7 cellular contexts compared by ENCODE assay signal in genomic region chr2:238442257-238442656, GRCh38. TPM values are rescaled to one million over a fixed set of nuclear protein-coding genes. Genes with fewer than 3 reads are reported as not detected.
A peak's percentile ranks its signal among the peaks of the same experiment; 100 is the strongest.
DNase-seq lines count a peak whose midpoint lies in the region; ATAC-seq and TF ChIP-seq lines count a peak whose summit lies in the region.
"Not testable (repeated sequence)": the region's sequence is repeated elsewhere in the genome, so short reads cannot be mapped to it uniquely, and the experiment has no call there.

No MANE protein-coding gene starts in this region.

- H3K4me3 ChIP-seq in ACC112 (ENCODE audit: low read depth, low read length); GM23248; Panc1 (ENCODE audit: low read depth in 2 of 2, low read length in 2 of 2): not testable (repeated sequence)

- TF ChIP-seq CTCF in Panc1 (IDR thresholded peaks at IDR 0.05); natural killer cell (IDR thresholded peaks at IDR 0.05): not testable (repeated sequence)

- not testable (repeated sequence) for DNase-seq in GM23248; Panc1 (ENCODE audit: low read depth, low spot score); natural killer cell; stimulated activated effector memory CD8-positive, alpha-beta T cell treated with anti-CD3 and anti-CD28 coated beads, Interleukin-12 subunit alpha, Interleukin-12 subunit beta, amount 100 ng/mL, for 72 hours (ENCODE audit: low spot score in 2 of 2)
- peak; percentile 49 for DNase-seq in left lobe of liver (ENCODE audit: low spot score)

- peak overlapping the region; percentile 100 for H3K27ac ChIP-seq in ACC112 (ENCODE audit: low read depth, low read length)
- peak overlapping the region; percentile 100 for H3K27ac ChIP-seq in GM23248
- H3K27ac ChIP-seq in Panc1 (ENCODE audit: low read length): peak overlapping the region; percentile 97

- H3K79me2 ChIP-seq in ACC112 (ENCODE audit: control insufficient read depth, insufficient read depth, low read length, unreplicated experiment) (peaks cover 90% of the 10 kb centered on the region), GM23248 (ENCODE audit: insufficient read depth) (peaks cover 94% of the 10 kb centered on the region)

- peak overlapping the region; percentile 35 for H3K27ac Mint-ChIP-seq in activated naive CD4-positive, alpha-beta T cell treated with anti-CD3 and anti-CD28 coated beads, Interleukin-2, amount 50 U/mL, for 24 hours
- H3K27ac Mint-ChIP-seq in natural killer cell: peak overlapping the region; percentile 35 to 37
- H3K27ac Mint-ChIP-seq in stimulated activated effector memory CD8-positive, alpha-beta T cell treated with anti-CD3 and anti-CD28 coated beads, Interleukin-12 subunit alpha, Interleukin-12 subunit beta, amount 100 ng/mL, for 72 hours: peak overlapping the region; percentile 30

- intact Hi-C loops in Panc1 (cut with micrococcal nuclease; ENCODE audit: unreplicated experiment); natural killer cell (cut with micrococcal nuclease): not testable (repeated sequence)

- H2AFZ ChIP-seq in ACC112 (ENCODE audit: low read length, unreplicated experiment); GM23248: not testable (repeated sequence)

- CTCF ChIA-PET in Panc1 (lab: Charles Lee): interaction anchor here (0.6 kb wide), 1 partner anchor 36 kb away, joined by 8 read pairs; no protein-coding TSS in a partner anchor

- H3F3A ChIP-seq in GM23248 (ENCODE audit: insufficient read depth): peaks cover 49% of the 10 kb centered on the region

- H3K9me3 Mint-ChIP-seq in activated naive CD4-positive, alpha-beta T cell treated with anti-CD3 and anti-CD28 coated beads, Interleukin-2, amount 50 U/mL, for 24 hours; natural killer cell; stimulated activated effector memory CD8-positive, alpha-beta T cell treated with anti-CD3 and anti-CD28 coated beads, Interleukin-12 subunit alpha, Interleukin-12 subunit beta, amount 100 ng/mL, for 72 hours: not testable (repeated sequence)

- BruUV-seq in Panc1 (replicated peaks; lab: Mats Ljungman, UMichigan): not testable (repeated sequence)

- not testable (repeated sequence) for ATAC-seq in Panc1; left lobe of liver; natural killer cell; stimulated activated effector memory CD8-positive, alpha-beta T cell treated with anti-CD3 and anti-CD28 coated beads, Interleukin-12 subunit alpha, Interleukin-12 subunit beta, amount 100 ng/mL, for 72 hours

- H3K4me1 ChIP-seq in ACC112 (ENCODE audit: control insufficient read depth, insufficient read depth, low read length, unreplicated experiment) (peaks cover 54% of the 10 kb centered on the region), GM23248 (ENCODE audit: insufficient read depth) (peaks cover 61% of the 10 kb centered on the region), Panc1 (ENCODE audit: control insufficient read depth, insufficient read depth, low read length) (peaks cover 52% of the 10 kb centered on the region)

- 64 to 68% methylated on average over 6 of the region's 6 CpGs for WGBS in GM23248 (ENCODE audit: low coverage in 1 of 2, low lambda C conversion rate in 2 of 2, missing lambda C conversion rate in 2 of 2), 2 experiments

- H3K27me3 Mint-ChIP-seq in activated naive CD4-positive, alpha-beta T cell treated with anti-CD3 and anti-CD28 coated beads, Interleukin-2, amount 50 U/mL, for 24 hours; natural killer cell (ENCODE audit: low read depth in 2 of 2): not testable (repeated sequence)

- peaks cover 61% of the 10 kb centered on the region for H3K4me1 Mint-ChIP-seq in activated naive CD4-positive, alpha-beta T cell treated with anti-CD3 and anti-CD28 coated beads, Interleukin-2, amount 50 U/mL, for 24 hours
- peaks cover 57 to 64% of the 10 kb centered on the region in 2 donors for H3K4me1 Mint-ChIP-seq in natural killer cell
- H3K4me1 Mint-ChIP-seq in stimulated activated effector memory CD8-positive, alpha-beta T cell treated with anti-CD3 and anti-CD28 coated beads, Interleukin-12 subunit alpha, Interleukin-12 subunit beta, amount 100 ng/mL, for 72 hours: peaks cover 33% of the 10 kb centered on the region

- in situ Hi-C loops in GM23248 (cut with MboI); Panc1 (cut with HindIII; ENCODE audit: low pct_unique_long_range_greater_than_20kb, low sequenced_read_pairs): not testable (repeated sequence)

- H3K9me3 ChIP-seq in GM23248 (ENCODE audit: low read depth); Panc1 (ENCODE audit: control insufficient read depth, insufficient read depth, low read depth, low read length): not testable (repeated sequence)

- H3K27me3 ChIP-seq in ACC112 (ENCODE audit: insufficient read depth, low read length); GM23248 (replicated peaks; ENCODE audit: insufficient read depth); Panc1 (ENCODE audit: control insufficient read depth, insufficient read depth, low read length): not testable (repeated sequence)

- POLR2A ChIA-PET in Panc1 (lab: Charles Lee): interaction anchor here (0.6 kb wide), 1 partner anchor 200 kb away, joined by 19 read pairs; no protein-coding TSS in a partner anchor

- H4K20me1 ChIP-seq in GM23248 (ENCODE audit: insufficient read depth): not testable (repeated sequence)

- H3K36me3 ChIP-seq in ACC112 (ENCODE audit: insufficient read depth, low read length): peaks cover 42% of the 10 kb centered on the region; the same call in 1 of the 2 replicates
- peaks cover 47% of the 10 kb centered on the region for H3K36me3 ChIP-seq in GM23248 (ENCODE audit: low read depth)
- H3K36me3 ChIP-seq in Panc1 (ENCODE audit: control insufficient read depth, insufficient read depth, low read length): peaks cover 15% of the 10 kb centered on the region

- peak overlapping the region; percentile 11 for H3K4me2 ChIP-seq in GM23248 (ENCODE audit: unreplicated experiment)

- H3K9me2 ChIP-seq in GM23248 (ENCODE audit: insufficient read depth): not testable (repeated sequence)

- H3K9ac ChIP-seq in GM23248: not testable (repeated sequence)

- H3K4me3 Mint-ChIP-seq in activated naive CD4-positive, alpha-beta T cell treated with anti-CD3 and anti-CD28 coated beads, Interleukin-2, amount 50 U/mL, for 24 hours; natural killer cell; stimulated activated effector memory CD8-positive, alpha-beta T cell treated with anti-CD3 and anti-CD28 coated beads, Interleukin-12 subunit alpha, Interleukin-12 subunit beta, amount 100 ng/mL, for 72 hours: not testable (repeated sequence)

- peaks cover 28% of the 10 kb centered on the region for H3K36me3 Mint-ChIP-seq in activated naive CD4-positive, alpha-beta T cell treated with anti-CD3 and anti-CD28 coated beads, Interleukin-2, amount 50 U/mL, for 24 hours
- H3K36me3 Mint-ChIP-seq in natural killer cell: peaks cover 23% of the 10 kb centered on the region
- H3K36me3 Mint-ChIP-seq in stimulated activated effector memory CD8-positive, alpha-beta T cell treated with anti-CD3 and anti-CD28 coated beads, Interleukin-12 subunit alpha, Interleukin-12 subunit beta, amount 100 ng/mL, for 72 hours: peaks cover 98% of the 10 kb centered on the region

RNA-seq across cellular contexts. Expression of gene ASB1, which starts 15.5 kb away (rescaled TPM):
- total RNA-seq in GM23248 (2014; rRNA removed; shearing (Covaris generic)): 35.5 and 38.4 TPM in 2 replicates
- 31.5 and 35.3 TPM in 2 replicates for polyA plus RNA-seq in GM23248 (2016; fragmentation: Nextera tagmentation; extraction: Ambion mirVana)
- 57.3 TPM for total RNA-seq in Panc1 (2021; ENCODE audit: unreplicated experiment)
- 52.1 TPM for polyA plus RNA-seq in Panc1 (2012; ENCODE audit: insufficient read length)
- total RNA-seq in left lobe of liver: 10.0 TPM
- total RNA-seq in natural killer cell: 10 to 100 TPM; 38.3 to 47.5 (median 38.9) TPM
